Comparison of ENCODE assay signal across 8 cellular contexts in genomic region chr1:27872059-27872801, GRCh38.
DNase-seq lines count a peak whose midpoint lies in the region; ATAC-seq, FAIRE-seq and TF ChIP-seq lines count a peak whose summit lies in the region.

Gene THEMIS2 (plus strand): TSS chr1:27872544. CDS start chr1:27872572, 28 bp downstream.

- H3K27me3 ChIP-seq in NT2/D1 (ENCODE audit: insufficient read depth, insufficient read length) (peaks cover 12% of the 10 kb centered on the region), muscle layer of duodenum (ENCODE audit: low read depth, low read length) (no peaks in the 10 kb centered on the region)

- peak; percentile 23 for FAIRE-seq in GM19239 (lab: Jason Lieb, UNC)

- H3K4me3 ChIP-seq in NT2/D1 (ENCODE audit: insufficient read length, low read depth) (peak within 1 kb of the TSS; percentile 84), muscle layer of duodenum (ENCODE audit: low read depth in 1 of 2, low read length in 2 of 2) (peak within 1 kb of the TSS; percentile 71 to 85)

- peaks cover 9% of the 10 kb centered on the region for H3K36me3 ChIP-seq in NT2/D1 (ENCODE audit: insufficient read depth, insufficient read length, low read length)
- no peaks in the 10 kb centered on the region for H3K36me3 ChIP-seq in muscle layer of duodenum (ENCODE audit: control insufficient read depth in 1 of 2, insufficient read depth in 2 of 2, low read length in 2 of 2)

- ATAC-seq in HG03039 (IDR thresholded peaks at IDR 0.05; ENCODE audit: unreplicated experiment) = no peak

- peak; percentile 85 for TF ChIP-seq POLR2A in erythroblast (IDR thresholded peaks at IDR 0.05; ENCODE audit: low read length)

- H3K27ac ChIP-seq in muscle layer of duodenum (ENCODE audit: low read length) = peak within 1 kb of the TSS; percentile 84

- DNase-seq in 8988T (peak; percentile 77), GM19239 (ENCODE audit: insufficient read length, low spot score) (no peak), NT2/D1 (ENCODE audit: low read depth, low spot score) (peak; percentile 46), activated T-cell treated with anti-CD3 and anti-CD28 coated beads for 4 hours (peak; percentile 74), erythroblast (lab: John Stamatoyannopoulos, UW) (peak in 1 of 2 experiments; percentile 85)
- DNase-seq in stimulated activated CD8-positive, alpha-beta memory T cell treated with anti-CD3 and anti-CD28 coated beads, Interleukin-7, amount 100 ng/mL, for 24 hours (ENCODE audit: low read depth) = peak; percentile 68

- H3K4me1 ChIP-seq in NT2/D1 (ENCODE audit: insufficient read depth, insufficient read length) (peaks cover 16% of the 10 kb centered on the region), muscle layer of duodenum (ENCODE audit: control insufficient read depth in 1 of 2, insufficient read depth in 2 of 2, low read length in 2 of 2) (peaks cover 0 to 9% of the 10 kb centered on the region in 2 donors)

- no peaks in the 10 kb centered on the region for H3K9me3 ChIP-seq in NT2/D1 (ENCODE audit: insufficient read depth, low read length)
- H3K9me3 ChIP-seq in muscle layer of duodenum (ENCODE audit: control insufficient read depth in 1 of 2, low read length in 2 of 2) = no peaks in the 10 kb centered on the region

- peak within 1 kb of the TSS; percentile 94 for H3K9ac ChIP-seq in NT2/D1 (ENCODE audit: insufficient read length, low read depth)
